In the genomic region with DNA sequence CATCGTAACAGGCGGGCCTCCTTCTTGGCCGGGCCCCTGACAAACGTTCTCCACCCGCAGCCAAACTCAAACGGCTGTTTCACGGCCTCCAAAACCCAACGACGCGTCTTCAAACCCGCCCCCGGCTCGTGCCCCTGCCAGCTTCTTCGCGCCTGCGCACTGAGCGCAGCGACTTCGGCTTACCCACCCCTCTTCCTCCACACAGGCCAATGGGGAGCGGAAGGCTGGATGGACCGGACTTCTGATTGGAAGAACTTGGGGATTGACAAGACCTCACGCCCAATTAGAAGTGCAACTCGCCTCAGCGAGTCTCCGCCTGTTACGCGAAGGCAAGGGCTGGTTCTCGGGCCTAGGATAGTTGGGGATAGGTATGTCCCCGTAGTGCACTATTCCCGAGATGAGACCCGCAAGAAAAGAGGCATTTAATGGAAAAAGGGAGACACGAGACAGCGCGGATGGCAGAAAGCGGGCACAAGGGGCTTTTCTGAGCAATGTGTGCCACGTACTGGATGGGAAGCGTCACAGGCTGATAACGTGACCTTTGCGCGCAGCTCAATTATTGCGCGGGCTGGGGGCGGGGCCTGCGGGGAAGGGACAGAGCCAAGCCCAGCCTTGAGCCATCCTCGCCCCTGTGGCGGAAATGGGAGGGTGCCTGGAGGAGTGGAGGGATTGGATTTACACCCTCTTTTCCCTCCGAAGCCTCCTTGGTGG, we compare ENCODE assay signal across 8 cellular contexts. TPM values are rescaled to one million over a fixed set of nuclear protein-coding genes. Genes with fewer than 3 reads are reported as not detected.
DNase-seq lines count a peak whose midpoint lies in the region; ATAC-seq and TF ChIP-seq lines count a peak whose summit lies in the region.

Gene LAPTM4A (minus strand): TSS at position 111 of the 711 bp plus-strand sequence. CDS start 108 bp downstream, at position 3.

- TF ChIP-seq POLR2A in GM18505 (IDR thresholded peaks at IDR 0.05; ENCODE audit: borderline replicate concordance, extremely low read depth, insufficient read depth, insufficient read length) (peak; percentile 78), uterus (IDR thresholded peaks at IDR 0.05) (peak; percentile 90 to 92)

- H3K4me3 ChIP-seq in ascending aorta (peak within 1 kb of the TSS; percentile 73 to 81), right atrium auricular region (peak within 1 kb of the TSS; percentile 84 to 90), uterus (peak within 1 kb of the TSS; percentile 74 to 76)

- DNase-seq in NCI-H187 treated with DMSO at 0.1 percent for 48 hours (lab: John Stamatoyannopoulos, UW) (peak; percentile 97), ascending aorta (ENCODE audit: low spot score in 2 of 2) (peak; percentile 97 to 100), right atrium auricular region (ENCODE audit: low spot score) (peak; percentile 100), pulmonary artery endothelial cell (ENCODE audit: low read depth, low spot score) (peak; percentile 99), uterus (peak; percentile 98 to 99)

- H3K27me3 ChIP-seq in ascending aorta (no peaks in the 10 kb centered on the region), right atrium auricular region (no peaks in the 10 kb centered on the region), uterus (no peaks in the 10 kb centered on the region)

- H3K27ac ChIP-seq in ascending aorta, result peak within 1 kb of the TSS; percentile 96
- H3K27ac ChIP-seq in right atrium auricular region, result peak within 1 kb of the TSS; percentile 97 to 99
- peak within 1 kb of the TSS; percentile 95 to 98 for H3K27ac ChIP-seq in uterus

- H3K9me3 ChIP-seq in ascending aorta (no peaks in the 10 kb centered on the region), right atrium auricular region (no peaks in the 10 kb centered on the region), uterus (no peaks in the 10 kb centered on the region)

- intact Hi-C loops in T-helper 2 cell treated with Interferon-gamma antibody and Interleukin-4, amounts not matched to agents 100 ng/mL and 5 ng/mL, for 36 hours (cut with micrococcal nuclease), result loop anchor here (1.0 to 5.0 kb wide), 11 partner anchors 37 to 771 kb away; partner anchors contain the start of genes HS1BP3, LDAH, PUM2 and TTC32
- intact Hi-C loops in ascending aorta (cut with DNase I), result loop anchor here (1.0 to 10.0 kb wide), 6 partner anchors 12 to 697 kb away; partner anchors contain the start of genes OSR1 and TTC32
- intact Hi-C loops in uterus (cut with DNase I; ENCODE audit: low total_unique reads), result no loop called here

- H3K4me1 ChIP-seq in ascending aorta (peaks cover 0 to 21% of the 10 kb centered on the region in 2 donors), right atrium auricular region (peaks cover 0 to 36% of the 10 kb centered on the region in 2 donors), uterus (no peaks in the 10 kb centered on the region)

- TF ChIP-seq CTCF in ascending aorta (IDR thresholded peaks at IDR 0.05) (no peak), right atrium auricular region (IDR thresholded peaks at IDR 0.05) (no peak), uterus (IDR thresholded peaks at IDR 0.05) (peak in 3 of 4 experiments; percentile 7 to 58 (median 19))

- H3K36me3 ChIP-seq in ascending aorta (no peaks in the 10 kb centered on the region), right atrium auricular region (no peaks in the 10 kb centered on the region), uterus (no peaks in the 10 kb centered on the region)

- ATAC-seq in GM18505 (IDR thresholded peaks at IDR 0.05; ENCODE audit: unreplicated experiment), result peak; percentile 95
- peak; percentile 97 for ATAC-seq in HG02970 (IDR thresholded peaks at IDR 0.05; ENCODE audit: low FRiP score, unreplicated experiment)

RNA-seq across cellular contexts. Expression of gene LAPTM4A, which starts in this region (rescaled TPM):
- 29.3 and 29.5 TPM in 2 replicates for total RNA-seq in T-helper 2 cell treated with Interferon-gamma antibody and Interleukin-4, amounts not matched to agents 100 ng/mL and 5 ng/mL, for 36 hours
- 95.6 TPM for total RNA-seq in ascending aorta
- 100 to 1,000 TPM; 145 TPM for total RNA-seq in right atrium auricular region
- total RNA-seq in pulmonary artery endothelial cell, result 121 and 125 TPM in 2 replicates
- total RNA-seq in uterus, result 100 to 1,000 TPM; 255 to 386 (median 292) TPM

Comparison
In these comparisons a context has a peak if more than half of its experiments do, and no peak if none do; other contexts are left out.
1. Peak in every context shown above with its lines: DNase-seq, ATAC-seq, H3K4me3 ChIP-seq and H3K27ac ChIP-seq.
2. CTCF ChIP-seq: peak in uterus (3 of 4); none in ascending aorta (0 of 3) and right atrium auricular region (0 of 2).